Comparison of ENCODE assay signal across 1 cellular context in genomic region chr12:106941481-106942156, GRCh38.
TF ChIP-seq lines count a peak whose summit lies in the region.

No MANE protein-coding gene starts in this region.

TF ChIP-seq in K562, 482 proteins besides CTCF, POLR2A, EP300 and RAD21 (continued from another document and continues in another):
- TF ChIP-seq JUND (IDR thresholded peaks at IDR 0.05; ENCODE audit: borderline replicate concordance, low read depth, low read length), result peak; percentile 58; the same call in 1 of the 2 replicates
- no peak; the same call in 2 of the 3 replicates for TF ChIP-seq JUND (tag; IDR thresholded peaks at IDR 0.05; ENCODE audit: borderline replicate concordance, low read depth, low read length)
- TF ChIP-seq CCNT2 (IDR thresholded peaks at IDR 0.05; ENCODE audit: borderline replicate concordance, extremely low read depth, insufficient read length, low read depth, low read length), result peak; percentile 48
- no peak for TF ChIP-seq WHSC1 (IDR thresholded peaks at IDR 0.05; ENCODE audit: low read length)
- TF ChIP-seq ZNF778 (CRISPR knock-in tag; IDR thresholded peaks at IDR 0.05), result no peak
- TF ChIP-seq, protein P1, sequence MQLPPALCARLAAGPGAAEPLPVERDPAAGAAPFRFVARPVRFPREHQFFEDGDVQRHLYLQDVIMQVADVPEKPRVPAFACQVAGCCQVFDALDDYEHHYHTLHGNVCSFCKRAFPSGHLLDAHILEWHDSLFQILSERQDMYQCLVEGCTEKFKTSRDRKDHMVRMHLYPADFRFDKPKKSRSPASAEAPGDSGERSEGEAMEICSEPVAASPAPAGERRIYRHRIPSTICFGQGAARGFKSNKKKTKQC (CRISPR knock-in tag; IDR thresholded peaks at IDR 0.05), result no peak
- no peak for TF ChIP-seq ELF4 (CRISPR knock-in tag; IDR thresholded peaks at IDR 0.05)
- TF ChIP-seq ZFP1 (CRISPR knock-in tag; IDR thresholded peaks at IDR 0.05), result no peak
- TF ChIP-seq ZNF398 (CRISPR knock-in tag; IDR thresholded peaks at IDR 0.05), result no peak
- TF ChIP-seq HOXB6 (CRISPR knock-in tag; IDR thresholded peaks at IDR 0.05; ENCODE audit: borderline replicate concordance), result no peak
- peak; percentile 83; the same call in 1 of the 2 replicates for TF ChIP-seq SOX6 (IDR thresholded peaks at IDR 0.05)
- TF ChIP-seq ZMIZ1 (IDR thresholded peaks at IDR 0.05; ENCODE audit: low read depth in 2 of 2, low read length in 2 of 2), result peak in 1 of 2 experiments; percentile 67; a peak in 1 of 4 replicates
- TF ChIP-seq ZNF780A (CRISPR knock-in tag; IDR thresholded peaks at IDR 0.05), result no peak
- TF ChIP-seq ZNF12 (CRISPR knock-in tag; IDR thresholded peaks at IDR 0.05), result no peak
- TF ChIP-seq ZBTB33 (CRISPR knock-in tag; IDR thresholded peaks at IDR 0.05), result no peak
- no peak for TF ChIP-seq FOXP1 (CRISPR knock-in tag; IDR thresholded peaks at IDR 0.05)
- TF ChIP-seq, protein P2, sequence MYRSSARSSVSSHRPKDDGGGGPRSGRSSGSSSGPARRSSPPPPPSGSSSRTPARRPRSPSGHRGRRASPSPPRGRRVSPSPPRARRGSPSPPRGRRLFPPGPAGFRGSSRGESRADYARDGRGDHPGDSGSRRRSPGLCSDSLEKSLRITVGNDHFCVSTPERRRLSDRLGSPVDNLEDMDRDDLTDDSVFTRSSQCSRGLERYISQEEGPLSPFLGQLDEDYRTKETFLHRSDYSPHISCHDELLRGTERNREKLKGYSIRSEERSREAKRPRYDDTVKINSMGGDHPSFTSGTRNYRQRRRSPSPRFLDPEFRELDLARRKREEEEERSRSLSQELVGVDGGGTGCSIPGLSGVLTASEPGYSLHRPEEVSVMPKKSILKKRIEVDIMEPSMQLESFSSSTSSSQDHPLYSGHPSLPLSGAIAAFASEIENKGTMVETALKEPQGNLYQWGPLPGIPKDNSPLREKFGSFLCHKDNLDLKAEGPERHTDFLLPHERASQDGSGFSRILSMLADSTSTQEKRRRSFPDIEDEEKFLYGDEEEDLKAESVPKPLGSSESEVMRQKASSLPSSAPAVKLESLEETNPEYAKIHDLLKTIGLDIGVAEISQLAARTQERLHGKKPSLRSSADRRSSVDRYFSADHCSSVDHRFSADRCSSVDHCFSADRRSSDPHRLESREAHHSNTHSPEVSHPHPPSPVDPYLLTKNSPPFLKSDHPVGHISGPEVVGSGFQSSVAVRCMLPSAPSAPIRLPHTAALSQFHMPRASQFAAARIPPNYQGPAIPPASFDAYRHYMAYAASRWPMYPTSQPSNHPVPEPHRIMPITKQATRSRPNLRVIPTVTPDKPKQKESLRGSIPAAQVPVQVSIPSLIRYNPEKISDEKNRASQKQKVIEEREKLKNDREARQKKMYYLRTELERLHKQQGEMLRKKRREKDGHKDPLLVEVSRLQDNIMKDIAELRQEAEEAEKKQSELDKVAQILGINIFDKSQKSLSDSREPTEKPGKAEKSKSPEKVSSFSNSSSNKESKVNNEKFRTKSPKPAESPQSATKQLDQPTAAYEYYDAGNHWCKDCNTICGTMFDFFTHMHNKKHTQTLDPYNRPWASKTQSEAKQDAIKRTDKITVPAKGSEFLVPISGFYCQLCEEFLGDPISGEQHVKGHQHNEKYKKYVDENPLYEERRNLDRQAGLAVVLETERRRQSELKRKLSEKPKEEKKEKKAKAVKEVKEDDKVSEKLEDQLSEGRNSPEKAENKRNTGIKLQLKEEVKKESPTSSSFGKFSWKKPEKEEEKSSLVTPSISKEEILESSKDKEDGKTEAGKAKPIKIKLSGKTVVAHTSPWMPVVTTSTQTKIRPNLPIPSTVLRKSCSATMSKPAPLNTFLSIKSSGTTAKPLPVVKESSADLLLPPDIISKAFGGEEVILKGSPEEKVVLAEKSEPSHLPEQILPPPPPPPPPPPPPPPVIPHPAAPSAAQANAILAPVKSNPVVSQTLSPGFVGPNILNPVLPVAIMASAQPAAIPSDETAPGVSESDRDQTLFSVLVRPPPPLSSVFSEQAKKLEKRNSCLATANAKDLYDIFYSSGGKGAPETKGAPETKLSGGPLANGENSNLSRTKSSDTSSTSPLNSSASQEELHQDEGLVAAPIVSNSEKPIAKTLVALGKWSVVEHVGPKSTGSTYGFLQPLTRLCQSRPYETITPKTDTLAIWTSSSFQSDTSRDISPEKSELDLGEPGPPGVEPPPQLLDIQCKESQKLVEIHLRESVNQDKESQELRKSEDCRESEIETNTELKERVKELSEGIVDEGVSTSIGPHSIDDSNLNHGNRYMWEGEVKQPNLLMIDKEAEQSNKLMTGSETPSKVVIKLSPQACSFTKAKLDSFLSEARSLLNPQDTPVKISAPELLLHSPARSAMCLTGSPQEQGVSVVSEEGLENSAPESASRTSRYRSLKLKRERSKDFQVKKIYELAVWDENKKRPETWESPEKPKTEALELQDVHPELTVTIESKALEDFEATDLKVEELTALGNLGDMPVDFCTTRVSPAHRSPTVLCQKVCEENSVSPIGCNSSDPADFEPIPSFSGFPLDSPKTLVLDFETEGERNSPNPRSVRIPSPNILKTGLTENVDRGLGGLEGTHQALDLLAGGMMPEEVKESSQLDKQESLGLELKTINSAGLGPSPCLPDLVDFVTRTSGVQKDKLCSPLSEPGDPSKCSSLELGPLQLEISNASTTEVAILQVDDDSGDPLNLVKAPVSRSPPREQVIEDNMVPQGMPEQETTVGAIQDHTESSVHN (IDR thresholded peaks at IDR 0.05; ENCODE audit: borderline replicate concordance in 1 of 2, low read depth in 1 of 2), result peak in 1 of 2 experiments; percentile 76; a peak in 1 of 4 replicates
- no peak for TF ChIP-seq MCM2 (IDR thresholded peaks at IDR 0.05; ENCODE audit: low read depth)
- no peak for TF ChIP-seq ZNF57 (CRISPR knock-in tag; IDR thresholded peaks at IDR 0.05)
- TF ChIP-seq POU5F1 (IDR thresholded peaks at IDR 0.05; ENCODE audit: borderline replicate concordance, low read depth, low read length, partially characterized antibody), result no peak
- no peak for TF ChIP-seq ETV5 (CRISPR knock-in tag; IDR thresholded peaks at IDR 0.05; ENCODE audit: low read depth)
- no peak for TF ChIP-seq THAP12 (CRISPR knock-in tag; IDR thresholded peaks at IDR 0.05)
- TF ChIP-seq HNRNPLL (IDR thresholded peaks at IDR 0.05; ENCODE audit: low read depth, low read length, poor library complexity, severe bottlenecking), result no peak
- no peak for TF ChIP-seq CBX1 (IDR thresholded peaks at IDR 0.05; ENCODE audit: low read depth)
- TF ChIP-seq KLF13 (tag; IDR thresholded peaks at IDR 0.05; ENCODE audit: borderline replicate concordance, low read depth), result no peak
- no peak; the same call in 1 of the 2 replicates for TF ChIP-seq MTA1 (IDR thresholded peaks at IDR 0.05; ENCODE audit: borderline replicate concordance)
- TF ChIP-seq, protein P3, sequence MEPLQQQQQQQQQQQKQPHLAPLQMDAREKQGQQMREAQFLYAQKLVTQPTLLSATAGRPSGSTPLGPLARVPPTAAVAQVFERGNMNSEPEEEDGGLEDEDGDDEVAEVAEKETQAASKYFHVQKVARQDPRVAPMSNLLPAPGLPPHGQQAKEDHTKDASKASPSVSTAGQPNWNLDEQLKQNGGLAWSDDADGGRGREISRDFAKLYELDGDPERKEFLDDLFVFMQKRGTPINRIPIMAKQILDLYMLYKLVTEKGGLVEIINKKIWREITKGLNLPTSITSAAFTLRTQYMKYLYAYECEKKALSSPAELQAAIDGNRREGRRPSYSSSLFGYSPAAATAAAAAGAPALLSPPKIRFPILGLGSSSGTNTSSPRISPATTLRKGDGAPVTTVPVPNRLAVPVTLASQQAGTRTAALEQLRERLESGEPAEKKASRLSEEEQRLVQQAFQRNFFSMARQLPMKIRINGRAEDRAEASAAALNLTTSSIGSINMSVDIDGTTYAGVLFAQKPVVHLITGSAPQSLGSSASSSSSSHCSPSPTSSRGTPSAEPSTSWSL (CRISPR knock-in tag; IDR thresholded peaks at IDR 0.05; ENCODE audit: borderline replicate concordance), result no peak
- TF ChIP-seq POLR3G (IDR thresholded peaks at IDR 0.05; ENCODE audit: extremely low read depth, insufficient read length, insufficient replicate concordance), result no peak
- no peak for TF ChIP-seq ZNF3 (CRISPR knock-in tag; IDR thresholded peaks at IDR 0.05)
- TF ChIP-seq, protein P4, sequence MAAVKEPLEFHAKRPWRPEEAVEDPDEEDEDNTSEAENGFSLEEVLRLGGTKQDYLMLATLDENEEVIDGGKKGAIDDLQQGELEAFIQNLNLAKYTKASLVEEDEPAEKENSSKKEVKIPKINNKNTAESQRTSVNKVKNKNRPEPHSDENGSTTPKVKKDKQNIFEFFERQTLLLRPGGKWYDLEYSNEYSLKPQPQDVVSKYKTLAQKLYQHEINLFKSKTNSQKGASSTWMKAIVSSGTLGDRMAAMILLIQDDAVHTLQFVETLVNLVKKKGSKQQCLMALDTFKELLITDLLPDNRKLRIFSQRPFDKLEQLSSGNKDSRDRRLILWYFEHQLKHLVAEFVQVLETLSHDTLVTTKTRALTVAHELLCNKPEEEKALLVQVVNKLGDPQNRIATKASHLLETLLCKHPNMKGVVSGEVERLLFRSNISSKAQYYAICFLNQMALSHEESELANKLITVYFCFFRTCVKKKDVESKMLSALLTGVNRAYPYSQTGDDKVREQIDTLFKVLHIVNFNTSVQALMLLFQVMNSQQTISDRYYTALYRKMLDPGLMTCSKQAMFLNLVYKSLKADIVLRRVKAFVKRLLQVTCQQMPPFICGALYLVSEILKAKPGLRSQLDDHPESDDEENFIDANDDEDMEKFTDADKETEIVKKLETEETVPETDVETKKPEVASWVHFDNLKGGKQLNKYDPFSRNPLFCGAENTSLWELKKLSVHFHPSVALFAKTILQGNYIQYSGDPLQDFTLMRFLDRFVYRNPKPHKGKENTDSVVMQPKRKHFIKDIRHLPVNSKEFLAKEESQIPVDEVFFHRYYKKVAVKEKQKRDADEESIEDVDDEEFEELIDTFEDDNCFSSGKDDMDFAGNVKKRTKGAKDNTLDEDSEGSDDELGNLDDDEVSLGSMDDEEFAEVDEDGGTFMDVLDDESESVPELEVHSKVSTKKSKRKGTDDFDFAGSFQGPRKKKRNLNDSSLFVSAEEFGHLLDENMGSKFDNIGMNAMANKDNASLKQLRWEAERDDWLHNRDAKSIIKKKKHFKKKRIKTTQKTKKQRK (IDR thresholded peaks at IDR 0.05; ENCODE audit: borderline replicate concordance, low read depth, low read length), result no peak
- peak; percentile 87 for TF ChIP-seq CBFA2T3 (IDR thresholded peaks at IDR 0.05)
- TF ChIP-seq L3MBTL2 (IDR thresholded peaks at IDR 0.05), result 0 out of 2 replicates have a peak, but pooled peaks have one; percentile 16
- no peak for TF ChIP-seq BMI1 (IDR thresholded peaks at IDR 0.05; ENCODE audit: low read length)
